Comparison of ENCODE assay signal across 8 cellular contexts in genomic region chr17:3048727-3049471, GRCh38. TPM values are rescaled to one million over a fixed set of nuclear protein-coding genes. Genes with fewer than 3 reads are reported as not detected.
A peak's percentile ranks its signal among the peaks of the same experiment; 100 is the strongest.
DNase-seq lines count a peak whose midpoint lies in the region; ATAC-seq and TF ChIP-seq lines count a peak whose summit lies in the region.

No MANE protein-coding gene starts in this region.

- WGBS in right lobe of liver (ENCODE audit: insufficient coverage, low coverage, low lambda C conversion rate, missing lambda C conversion rate): 1% methylated on average over 12 of the region's 50 CpGs

- no peaks in the 10 kb centered on the region for H3K27me3 ChIP-seq in BJ (ENCODE audit: control insufficient read depth, insufficient read depth, low read length)
- H3K27me3 ChIP-seq in duodenal mucosa (ENCODE audit: control insufficient read depth in 1 of 2, insufficient read depth in 2 of 2, low read length in 2 of 2): no peaks in the 10 kb centered on the region
- H3K27me3 ChIP-seq in right lobe of liver: no peaks in the 10 kb centered on the region

- H3K36me3 ChIP-seq in BJ (ENCODE audit: control insufficient read depth, insufficient read depth, low read length): no peaks in the 10 kb centered on the region
- H3K36me3 ChIP-seq in duodenal mucosa (ENCODE audit: control insufficient read depth in 1 of 2, insufficient read depth in 2 of 2, low read length in 2 of 2): no peaks in the 10 kb centered on the region
- no peaks in the 10 kb centered on the region for H3K36me3 ChIP-seq in right lobe of liver

- H3K9ac ChIP-seq in duodenal mucosa (ENCODE audit: low read depth in 1 of 2, low read length in 2 of 2): peak overlapping the region; percentile 55 to 67

- no peak for TF ChIP-seq POLR2A in right lobe of liver (IDR thresholded peaks at IDR 0.05)

- TF ChIP-seq CTCF in BJ (IDR thresholded peaks at IDR 0.05; ENCODE audit: insufficient read depth, low read depth, low read length) (peak; percentile 84), right lobe of liver (IDR thresholded peaks at IDR 0.05) (peak; percentile 71 to 90 (median 82))

- DNase-seq in BJ (ENCODE audit: low read depth): peak; percentile 96
- DNase-seq in NCI-H526 (lab: John Stamatoyannopoulos, UW): peak; percentile 83 to 93
- peak; percentile 92 to 93 for DNase-seq in activated CD4-positive, alpha-beta T cell treated with anti-CD3 and anti-CD28 coated beads, Interleukin-2, amount 50 U/mL, for 4 hours
- DNase-seq in right lobe of liver: peak; percentile 94 to 98 (median 95)
- peak; percentile 97 for DNase-seq in stimulated activated CD4-positive, alpha-beta T cell treated with anti-CD3 and anti-CD28 coated beads, Interleukin-4, amount 100 ng/mL, for 24 hours

- ATAC-seq in GM19324 (IDR thresholded peaks at IDR 0.05; ENCODE audit: low FRiP score, unreplicated experiment) (peak; percentile 89), HG03469 (IDR thresholded peaks at IDR 0.05; ENCODE audit: unreplicated experiment) (peak; percentile 88), right lobe of liver (peak; percentile 99 to 100 (median 99))

- POLR2A ChIA-PET in BJ (lab: Charles Lee): interaction anchor here (0.8 kb wide), 1 partner anchor 486 kb away, joined by 4 read pairs; no protein-coding TSS in a partner anchor

- no peaks in the 10 kb centered on the region for H3K4me1 ChIP-seq in duodenal mucosa (ENCODE audit: control insufficient read depth in 1 of 2, insufficient read depth in 2 of 2, low read length in 2 of 2)
- H3K4me1 ChIP-seq in right lobe of liver: peaks cover 0 to 3% (median 0%) of the 10 kb centered on the region in 4 donors

- H3K9me3 ChIP-seq in duodenal mucosa (ENCODE audit: control insufficient read depth in 1 of 2, low read length in 2 of 2): peaks cover 6 to 7% of the 10 kb centered on the region in 2 donors
- no peaks in the 10 kb centered on the region for H3K9me3 ChIP-seq in right lobe of liver

- CTCF ChIA-PET in BJ (lab: Yijun Ruan, JAX): interaction anchor here (0.7 to 1.8 kb wide), 17 partner anchors 8 to 839 kb away, joined by 3 to 15 read pairs (median 5); partner anchors contain the start of gene SHPK

- H3K4me3 ChIP-seq in BJ (ENCODE audit: low read depth, low read length): peak overlapping the region; percentile 89
- peak overlapping the region; percentile 75 to 89 for H3K4me3 ChIP-seq in duodenal mucosa (ENCODE audit: low read depth in 1 of 2, low read length in 2 of 2)
- peak overlapping the region; percentile 57 to 63 (median 59) for H3K4me3 ChIP-seq in right lobe of liver

- H3K27ac ChIP-seq in duodenal mucosa (ENCODE audit: low read depth, low read length) (no peak overlapping the region), right lobe of liver (peak overlapping the region in 2 of 3 donors; percentile 47 to 54)

- intact Hi-C loops in right lobe of liver (cut with DNase I): no loop called here

RNA-seq across cellular contexts. Expression of gene OR1D5, which starts 14.5 kb away (rescaled TPM):
- not detected in 2 replicates for polyA plus RNA-seq in BJ (2011; rRNA removed)
- not detected in 2 replicates for polyA minus RNA-seq in BJ (2011; rRNA and poly(A)+ RNA removed)
- total RNA-seq in right lobe of liver: not detected

RNA-seq across cellular contexts. Expression of gene OR1D2, which starts 55.3 kb away (rescaled TPM):
- polyA plus RNA-seq in BJ (2011; rRNA removed): not detected in 2 replicates
- polyA minus RNA-seq in BJ (2011; rRNA and poly(A)+ RNA removed): not detected in 2 replicates
- not detected for total RNA-seq in right lobe of liver
